1 cellular context compared by ENCODE assay signal in the genomic region with DNA sequence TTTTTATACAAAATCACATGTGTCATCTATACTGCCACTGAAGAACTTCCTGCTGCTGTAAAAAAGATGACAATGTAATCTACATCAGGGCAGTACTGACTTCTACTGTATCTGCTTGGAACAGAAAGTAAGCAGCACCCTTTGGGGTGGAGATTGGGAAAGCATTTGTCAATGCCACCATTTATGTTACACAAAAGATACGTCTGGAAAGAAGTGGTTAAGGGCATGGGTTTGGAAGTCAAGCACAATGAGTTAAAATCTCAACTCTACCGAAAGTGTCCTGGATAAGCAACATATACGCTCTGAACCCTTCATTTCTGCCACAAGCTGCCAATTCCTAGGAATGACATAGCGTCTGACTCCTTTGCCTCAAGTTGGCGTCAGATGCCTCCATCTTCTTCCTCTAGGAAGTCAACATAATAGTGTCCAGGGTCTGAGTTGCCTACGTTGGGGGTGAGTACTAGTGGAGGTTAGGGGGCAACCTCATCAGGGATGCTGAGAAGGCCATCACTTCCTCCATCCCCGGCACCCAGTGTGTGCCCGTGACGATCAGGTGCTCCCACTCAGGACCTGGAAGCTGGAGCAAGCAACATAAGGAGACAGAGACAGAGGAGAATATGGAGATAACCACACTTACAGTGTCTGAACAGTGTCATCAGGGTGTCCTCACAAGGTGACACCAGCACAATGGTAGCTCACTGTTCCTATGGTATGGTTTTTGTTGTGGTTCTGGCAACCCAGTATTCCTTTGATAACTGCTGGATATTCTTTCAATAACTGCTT.
TF ChIP-seq lines count a peak whose summit lies in the region.

No MANE protein-coding gene starts in this region.

TF ChIP-seq in K562, 482 proteins besides CTCF, POLR2A, EP300 and RAD21 (continued from another document):
- TF ChIP-seq, protein P1, sequence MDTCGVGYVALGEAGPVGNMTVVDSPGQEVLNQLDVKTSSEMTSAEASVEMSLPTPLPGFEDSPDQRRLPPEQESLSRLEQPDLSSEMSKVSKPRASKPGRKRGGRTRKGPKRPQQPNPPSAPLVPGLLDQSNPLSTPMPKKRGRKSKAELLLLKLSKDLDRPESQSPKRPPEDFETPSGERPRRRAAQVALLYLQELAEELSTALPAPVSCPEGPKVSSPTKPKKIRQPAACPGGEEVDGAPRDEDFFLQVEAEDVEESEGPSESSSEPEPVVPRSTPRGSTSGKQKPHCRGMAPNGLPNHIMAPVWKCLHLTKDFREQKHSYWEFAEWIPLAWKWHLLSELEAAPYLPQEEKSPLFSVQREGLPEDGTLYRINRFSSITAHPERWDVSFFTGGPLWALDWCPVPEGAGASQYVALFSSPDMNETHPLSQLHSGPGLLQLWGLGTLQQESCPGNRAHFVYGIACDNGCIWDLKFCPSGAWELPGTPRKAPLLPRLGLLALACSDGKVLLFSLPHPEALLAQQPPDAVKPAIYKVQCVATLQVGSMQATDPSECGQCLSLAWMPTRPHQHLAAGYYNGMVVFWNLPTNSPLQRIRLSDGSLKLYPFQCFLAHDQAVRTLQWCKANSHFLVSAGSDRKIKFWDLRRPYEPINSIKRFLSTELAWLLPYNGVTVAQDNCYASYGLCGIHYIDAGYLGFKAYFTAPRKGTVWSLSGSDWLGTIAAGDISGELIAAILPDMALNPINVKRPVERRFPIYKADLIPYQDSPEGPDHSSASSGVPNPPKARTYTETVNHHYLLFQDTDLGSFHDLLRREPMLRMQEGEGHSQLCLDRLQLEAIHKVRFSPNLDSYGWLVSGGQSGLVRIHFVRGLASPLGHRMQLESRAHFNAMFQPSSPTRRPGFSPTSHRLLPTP (IDR thresholded peaks at IDR 0.05; ENCODE audit: borderline replicate concordance, extremely low read depth, insufficient read length) = no peak
- no peak for TF ChIP-seq ZNF398 (CRISPR knock-in tag; IDR thresholded peaks at IDR 0.05)
- TF ChIP-seq RHOXF2B (CRISPR knock-in tag; conservative IDR thresholded peaks at IDR 0.05) = no peak
- no peak for TF ChIP-seq ARID4B (CRISPR knock-in tag; IDR thresholded peaks at IDR 0.05)
- no peak for TF ChIP-seq NR2C1 (IDR thresholded peaks at IDR 0.05)
- no peak for TF ChIP-seq NR2C1 (tag; IDR thresholded peaks at IDR 0.05)
- no peak for TF ChIP-seq DACH1 (IDR thresholded peaks at IDR 0.05; ENCODE audit: partially characterized antibody)
- no peak for TF ChIP-seq ZBED1 (IDR thresholded peaks at IDR 0.05)
